In genomic region chr20:63407928-63408683, GRCh38 we compare ENCODE assay signal across 1 cellular context.
TF ChIP-seq lines count a peak whose summit lies in the region.

No MANE protein-coding gene starts in this region.

TF ChIP-seq in HepG2, 621 proteins besides CTCF, POLR2A, EP300 and RAD21:
- TF ChIP-seq MTF2 (CRISPR knock-in tag; IDR thresholded peaks at IDR 0.05; ENCODE audit: borderline replicate concordance): 0 out of 2 replicates have a peak, but pooled peaks have one; percentile 0
- no peak for TF ChIP-seq MXD4 (CRISPR knock-in tag; IDR thresholded peaks at IDR 0.05)
- TF ChIP-seq ZNF407 (CRISPR knock-in tag; IDR thresholded peaks at IDR 0.05; ENCODE audit: not compliant biosample characterization): no peak
- peak; percentile 77; the same call in 1 of the 2 replicates for TF ChIP-seq EZH2 (conservative IDR thresholded peaks at IDR 0.05; ENCODE audit: low read depth, low read length)
- 0 out of 2 replicates have a peak, but pooled peaks have one; percentile 10 for TF ChIP-seq NRL (CRISPR knock-in tag; IDR thresholded peaks at IDR 0.05; ENCODE audit: borderline replicate concordance)
TF ChIP-seq in HepG2: peak in this region for 3.
